Comparison of ENCODE assay signal across 18 cellular contexts in the genomic region with DNA sequence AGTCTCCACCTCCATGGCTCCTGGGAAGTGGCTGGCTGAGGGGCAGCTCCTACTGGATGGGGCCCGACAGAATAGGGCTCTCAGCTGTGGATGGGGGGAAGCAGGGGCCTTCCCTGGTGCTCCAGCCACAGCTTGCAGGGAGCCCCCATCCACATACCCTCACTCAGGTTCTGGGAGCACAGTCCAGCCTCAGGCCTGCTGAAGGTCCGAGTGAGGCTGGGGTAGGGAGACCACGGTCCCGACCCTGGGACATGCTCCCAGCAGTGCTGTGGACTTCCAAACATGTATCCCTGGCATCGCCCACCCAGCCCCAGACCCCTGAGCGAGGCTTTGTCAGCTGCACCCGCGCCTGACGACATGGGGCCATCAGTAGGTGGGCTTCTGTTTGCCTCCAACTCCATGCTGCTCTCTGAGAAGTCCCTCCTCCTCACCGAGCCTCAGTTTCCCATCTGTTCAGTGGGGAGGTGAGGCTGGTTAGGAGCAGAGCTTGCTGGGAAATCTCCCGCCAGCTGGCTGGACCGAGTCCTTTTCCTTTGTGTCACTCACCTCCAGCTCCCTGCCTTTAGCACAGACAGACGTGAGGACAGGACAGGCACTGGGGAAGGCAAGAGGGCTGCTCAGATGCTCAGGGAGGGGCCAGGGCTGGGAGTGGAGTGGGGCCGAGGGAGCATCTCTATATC. TPM values are rescaled to one million over a fixed set of nuclear protein-coding genes. Genes with fewer than 3 reads are reported as not detected.
A peak's percentile ranks its signal among the peaks of the same experiment; 100 is the strongest.
DNase-seq lines count a peak whose midpoint lies in the region; ATAC-seq and TF ChIP-seq lines count a peak whose summit lies in the region.
"Had no signal": no experiment of that assay in that cellular context is flagged by ENCODE, and none has a peak within 500 bp of the region (broad histone marks: within the 10 kb centered on the region; RNA-seq: fewer than 3 reads in every experiment).

No MANE protein-coding gene starts in this region.

- no peak overlapping the region for H2AFZ ChIP-seq in IMR-90 (replicated peaks; ENCODE audit: low read length, poor library complexity)

- no peaks in the 10 kb centered on the region for H3K36me3 Mint-ChIP-seq in activated CD8-positive, alpha-beta T cell treated with anti-CD3 and anti-CD28 coated beads, Interleukin-2, amount 10 ng/mL, durations not matched to agents 7 days and 5 days (ENCODE audit: low read depth)
- H3K36me3 Mint-ChIP-seq in activated CD8-positive, alpha-beta T cell treated with anti-CD3 and anti-CD28 coated beads for 36 hours (ENCODE audit: low read depth): peaks cover 29% of the 10 kb centered on the region

- H2BK20ac ChIP-seq in IMR-90 (ENCODE audit: low read depth, low read length): no peak overlapping the region

- no peak overlapping the region for H3K14ac ChIP-seq in IMR-90 (replicated peaks; ENCODE audit: low read depth, low read length)

- H3K4me3 ChIP-seq in IMR-90 (ENCODE audit: insufficient read depth, low read depth, low read length) (no peak overlapping the region), fibroblast of pulmonary artery (replicated peaks; ENCODE audit: low read depth, low read length) (no peak overlapping the region), psoas muscle (no peak overlapping the region)
- H3K4me3 ChIP-seq: left lung, SK-N-MC had no signal

- peaks cover 9% of the 10 kb centered on the region for H3K9me1 ChIP-seq in IMR-90 (ENCODE audit: insufficient read depth, low read length)

- no peak overlapping the region for H3K4ac ChIP-seq in IMR-90 (ENCODE audit: low read depth, low read length)

- no peak overlapping the region for H4K5ac ChIP-seq in IMR-90 (ENCODE audit: low read depth, low read length)

- intact Hi-C loops in activated CD8-positive, alpha-beta T cell treated with anti-CD3 and anti-CD28 coated beads for 36 hours (cut with micrococcal nuclease): no loop called here
- intact Hi-C loops in IMR-90 (cut with micrococcal nuclease) (no loop called here), psoas muscle (cut with DNase I) (no loop called here)

- H3K4me1 Mint-ChIP-seq in activated CD8-positive, alpha-beta T cell treated with anti-CD3 and anti-CD28 coated beads, Interleukin-2, amount 10 ng/mL, durations not matched to agents 7 days and 5 days (ENCODE audit: low read depth): no peaks in the 10 kb centered on the region
- no peaks in the 10 kb centered on the region for H3K4me1 Mint-ChIP-seq in activated CD8-positive, alpha-beta T cell treated with anti-CD3 and anti-CD28 coated beads for 36 hours (ENCODE audit: low read depth)
- H3K4me1 Mint-ChIP-seq: activated B cell treated with CpG ODN at 0.5 μM for 24 hours had no signal

- DNase-seq in activated CD8-positive, alpha-beta T cell treated with anti-CD3 and anti-CD28 coated beads, Interleukin-2, amount 10 ng/mL, durations not matched to agents 7 days and 5 days: no peak
- no peak for DNase-seq in activated CD8-positive, alpha-beta T cell treated with anti-CD3 and anti-CD28 coated beads for 36 hours
- peak; percentile 71 for DNase-seq in IMR-90
- peak; percentile 62 for DNase-seq in fibroblast of pulmonary artery (ENCODE audit: low read depth)
- DNase-seq in psoas muscle: no peak
- DNase-seq in NK-92 (lab: John Stamatoyannopoulos, UW; ENCODE audit: unreplicated experiment): no peak
- no peak for DNase-seq in activated CD8-positive, alpha-beta memory T cell treated with anti-CD3 and anti-CD28 coated beads, Interleukin-2, amount 50 U/mL, for 4 hours
- DNase-seq: activated B cell treated with CpG ODN at 0.5 μM for 24 hours; activated gamma-delta T cell; effector CD8-positive, alpha-beta T cell; left lung; NCI-H1105 treated with DMSO at 0.1 percent for 48 hours; NCI-H2081 treated with DMSO at 0.1 percent for 48 hours had no signal

- H3K27ac ChIP-seq in IMR-90 (ENCODE audit: insufficient read depth, low read length): no peak overlapping the region
- peak overlapping the region; percentile 75 for H3K27ac ChIP-seq in psoas muscle
- H3K27ac ChIP-seq: C4-2B, left lung, SK-N-MC had no signal

- H3K27me3 ChIP-seq in IMR-90 (ENCODE audit: control insufficient read depth, insufficient read depth, low read length) (no peaks in the 10 kb centered on the region), psoas muscle (ENCODE audit: insufficient read depth in 3 of 3, low read length in 2 of 3) (no peaks in the 10 kb centered on the region)
- H3K27me3 ChIP-seq: left lung had no signal

- no peak overlapping the region for H4K8ac ChIP-seq in IMR-90 (ENCODE audit: low read depth in 2 of 2, low read length in 2 of 2)

- H3K79me1 ChIP-seq in IMR-90 (ENCODE audit: low read depth in 1 of 2, low read length in 2 of 2): peaks cover 0 to 9% of the 10 kb centered on the region in 2 experiments; a peak in 1 of 4 replicates

- dilution Hi-C loops in IMR-90 (cut with HindIII; ENCODE audit: low sequenced_read_pairs, unreplicated experiment): no loop called here

- H3K4me1 ChIP-seq in IMR-90 (ENCODE audit: control insufficient read depth, insufficient read depth, low read length) (peaks cover 24% of the 10 kb centered on the region), psoas muscle (peaks cover 33% of the 10 kb centered on the region)
- H3K4me1 ChIP-seq: left lung had no signal

- no peak for TF ChIP-seq RAD21 in IMR-90 (IDR thresholded peaks at IDR 0.05; ENCODE audit: low read length)

- H4K91ac ChIP-seq in IMR-90 (ENCODE audit: insufficient read depth, low read depth, low read length): no peak overlapping the region

- H3K36me3 ChIP-seq in IMR-90 (ENCODE audit: control insufficient read depth, insufficient read depth, low read length): peaks cover 32% of the 10 kb centered on the region
- H3K36me3 ChIP-seq in psoas muscle (ENCODE audit: insufficient read depth in 1 of 2, low read depth in 1 of 2): peaks cover 0 to 39% of the 10 kb centered on the region in 2 donors

- peaks cover 10% of the 10 kb centered on the region for H4K20me1 ChIP-seq in IMR-90 (ENCODE audit: insufficient read depth, low read length)

- no peak overlapping the region for H3K4me3 Mint-ChIP-seq in activated CD8-positive, alpha-beta T cell treated with anti-CD3 and anti-CD28 coated beads, Interleukin-2, amount 10 ng/mL, durations not matched to agents 7 days and 5 days
- H3K4me3 Mint-ChIP-seq in activated CD8-positive, alpha-beta T cell treated with anti-CD3 and anti-CD28 coated beads for 36 hours: no peak overlapping the region
- H3K4me3 Mint-ChIP-seq: activated B cell treated with CpG ODN at 0.5 μM for 24 hours had no signal

- no peaks in the 10 kb centered on the region for H3K9me3 Mint-ChIP-seq in activated CD8-positive, alpha-beta T cell treated with anti-CD3 and anti-CD28 coated beads, Interleukin-2, amount 10 ng/mL, durations not matched to agents 7 days and 5 days (ENCODE audit: insufficient read depth)
- H3K9me3 Mint-ChIP-seq in activated CD8-positive, alpha-beta T cell treated with anti-CD3 and anti-CD28 coated beads for 36 hours: no peaks in the 10 kb centered on the region
- H3K9me3 Mint-ChIP-seq: activated B cell treated with CpG ODN at 0.5 μM for 24 hours had no signal

- H3K9me3 ChIP-seq in IMR-90 (ENCODE audit: control insufficient read depth, insufficient read depth, low read length): no peaks in the 10 kb centered on the region
- no peaks in the 10 kb centered on the region for H3K9me3 ChIP-seq in psoas muscle
- H3K9me3 ChIP-seq: left lung had no signal

- POLR2A ChIA-PET in activated CD8-positive, alpha-beta T cell treated with anti-CD3 and anti-CD28 coated beads, Interleukin-2, amount 10 ng/mL, durations not matched to agents 7 days and 5 days (lab: Charles Lee): interaction anchor here (1.5 kb wide), 1 partner anchor 10 kb away, joined by 5 read pairs; a partner anchor contains a TSS
- POLR2A ChIA-PET in activated CD8-positive, alpha-beta T cell treated with anti-CD3 and anti-CD28 coated beads for 36 hours (lab: Charles Lee): interaction anchor here (1.6 kb wide), 1 partner anchor 12 kb away, joined by 3 read pairs; no protein-coding TSS in a partner anchor
- POLR2A ChIA-PET in IMR-90 (lab: Charles Lee; ENCODE audit: unreplicated experiment): no interaction called here

- H2BK15ac ChIP-seq in IMR-90 (ENCODE audit: low read depth, low read length): no peak overlapping the region

- H2BK5ac ChIP-seq in IMR-90 (ENCODE audit: low read depth, low read length, poor library complexity, severe bottlenecking): no peak overlapping the region

- peak; percentile 4; the same call in 1 of the 2 replicates for TF ChIP-seq POLR2A in IMR-90 (IDR thresholded peaks at IDR 0.05; ENCODE audit: low read depth, low read length)

- no peak overlapping the region for H3K23ac ChIP-seq in IMR-90 (ENCODE audit: low read depth, low read length)

- in situ Hi-C loops in IMR-90 (cut with MboI; ENCODE audit: low sequenced_read_pairs): no loop called here

- no peak for TF ChIP-seq CTCF in activated CD8-positive, alpha-beta T cell treated with anti-CD3 and anti-CD28 coated beads for 36 hours (IDR thresholded peaks at IDR 0.05)
- no peak for TF ChIP-seq CTCF in IMR-90 (conservative IDR thresholded peaks at IDR 0.05; ENCODE audit: low read depth, low read length)
- no peak for TF ChIP-seq CTCF in fibroblast of pulmonary artery (IDR thresholded peaks at IDR 0.05; ENCODE audit: low read length, missing control alignments)
- no peak for TF ChIP-seq CTCF in psoas muscle (IDR thresholded peaks at IDR 0.05)

- no peak overlapping the region for H3K56ac ChIP-seq in IMR-90 (ENCODE audit: extremely low read depth, insufficient read depth, low read length)

- CTCF ChIA-PET in activated CD8-positive, alpha-beta T cell treated with anti-CD3 and anti-CD28 coated beads, Interleukin-2, amount 10 ng/mL, durations not matched to agents 7 days and 5 days (lab: Charles Lee): interaction anchor here (1.2 to 19.0 kb wide), 3 partner anchors 22 to 34 kb away, joined by 3 to 424 read pairs (median 17); no protein-coding TSS in a partner anchor
- CTCF ChIA-PET in activated CD8-positive, alpha-beta T cell treated with anti-CD3 and anti-CD28 coated beads for 36 hours (lab: Charles Lee): interaction anchor here (0.7 to 27.5 kb wide), 6 partner anchors 9 to 62 kb away, joined by 3 to 602 read pairs (median 3); a partner anchor contains a TSS
- CTCF ChIA-PET in IMR-90 (lab: Yijun Ruan, JAX): interaction anchor here (1.2 to 2.2 kb wide), 2 partner anchors 8 to 35 kb away, joined by 4 to 10 read pairs; no protein-coding TSS in a partner anchor

- no peak overlapping the region for H3K9ac ChIP-seq in IMR-90 (ENCODE audit: low read depth, low read length)

- peaks cover 5% of the 10 kb centered on the region for H3K27me3 Mint-ChIP-seq in activated CD8-positive, alpha-beta T cell treated with anti-CD3 and anti-CD28 coated beads, Interleukin-2, amount 10 ng/mL, durations not matched to agents 7 days and 5 days (ENCODE audit: low read depth)
- peaks cover 1% of the 10 kb centered on the region for H3K27me3 Mint-ChIP-seq in activated CD8-positive, alpha-beta T cell treated with anti-CD3 and anti-CD28 coated beads for 36 hours
- H3K27me3 Mint-ChIP-seq: activated B cell treated with CpG ODN at 0.5 μM for 24 hours had no signal

- H3K18ac ChIP-seq in IMR-90 (ENCODE audit: low read depth, low read length): no peak overlapping the region

- H3K4me2 ChIP-seq in IMR-90 (ENCODE audit: low read depth, low read length): no peak overlapping the region

- H2AK5ac ChIP-seq in IMR-90 (ENCODE audit: low read depth, low read length): peak overlapping the region; percentile 14; the same call in 1 of the 2 replicates

- no TSS peak for BruUV-seq in IMR-90 (replicated peaks; lab: Mats Ljungman, UMichigan)

- no peak overlapping the region for H3K27ac Mint-ChIP-seq in activated CD8-positive, alpha-beta T cell treated with anti-CD3 and anti-CD28 coated beads, Interleukin-2, amount 10 ng/mL, durations not matched to agents 7 days and 5 days
- no peak overlapping the region for H3K27ac Mint-ChIP-seq in activated CD8-positive, alpha-beta T cell treated with anti-CD3 and anti-CD28 coated beads for 36 hours
- H3K27ac Mint-ChIP-seq: activated B cell treated with CpG ODN at 0.5 μM for 24 hours had no signal

- H2BK120ac ChIP-seq in IMR-90 (ENCODE audit: low read depth, low read length): no peak overlapping the region

- 82% methylated on average over 5 of the region's 14 CpGs; no CpG with 5 or more reads in 1 of the 2 experiments for WGBS in IMR-90 (ENCODE audit: extremely low coverage in 2 of 2, insufficient read length in 1 of 2), 2 experiments
- WGBS in psoas muscle, 3 donors: 72 to 81% (median 74%) methylated on average over 14 of the region's 14 CpGs

- H2AK9ac ChIP-seq in IMR-90 (replicated peaks; ENCODE audit: low read depth, low read length, poor library complexity): no peak overlapping the region

- ATAC-seq in activated CD8-positive, alpha-beta T cell treated with anti-CD3 and anti-CD28 coated beads, Interleukin-2, amount 10 ng/mL, durations not matched to agents 7 days and 5 days: peak; percentile 14
- no peak for ATAC-seq in activated CD8-positive, alpha-beta T cell treated with anti-CD3 and anti-CD28 coated beads for 36 hours
- ATAC-seq in IMR-90 (ENCODE audit: low read depth) (no peak), psoas muscle (peak in 1 of 4 donors; percentile 0), GM19324 (IDR thresholded peaks at IDR 0.05; ENCODE audit: low FRiP score, unreplicated experiment) (no peak)

RNA-seq across cellular contexts. Expression of a gene that starts 9.1 kb away (rescaled TPM):
- total RNA-seq in activated CD8-positive, alpha-beta T cell treated with anti-CD3 and anti-CD28 coated beads, Interleukin-2, amount 10 ng/mL, durations not matched to agents 7 days and 5 days: 10 to 100 TPM; 28.8 to 31.1 TPM
- total RNA-seq in activated CD8-positive, alpha-beta T cell treated with anti-CD3 and anti-CD28 coated beads for 36 hours: 10 to 100 TPM; 25.6 to 28.4 TPM
- total RNA-seq in IMR-90 (2012; rRNA removed) (158 and 167 TPM in 2 replicates), psoas muscle (10 to 100 TPM; 25.1 to 35.3 (median 26.5) TPM)
- polyA plus RNA-seq in IMR-90 (2012; rRNA removed) (93.9 and 113 TPM in 2 replicates), psoas muscle (100 to 1,000 TPM in 1 of 3 donors, 10 to 100 TPM in 2; 39.5 to 154 (median 90.0) TPM)
- polyA plus RNA-seq in IMR-90 (2012; cell fraction: cytosol; rRNA removed): 181 and 193 TPM in 2 replicates
- 267 and 321 TPM in 2 replicates for polyA plus RNA-seq in IMR-90 (2012; cell fraction: nucleus; rRNA removed; ENCODE audit: low replicate concordance)

RNA-seq across cellular contexts. Expression of a gene that starts 9.4 kb away (rescaled TPM):
- 1 to 10 TPM; 4.3 to 5.6 TPM for total RNA-seq in activated CD8-positive, alpha-beta T cell treated with anti-CD3 and anti-CD28 coated beads, Interleukin-2, amount 10 ng/mL, durations not matched to agents 7 days and 5 days
- 100 to 1,000 TPM; 120 to 128 TPM for total RNA-seq in activated CD8-positive, alpha-beta T cell treated with anti-CD3 and anti-CD28 coated beads for 36 hours
- total RNA-seq in IMR-90 (2012; rRNA removed): 6.6 and 23.1 TPM in 2 replicates
- polyA plus RNA-seq in IMR-90 (2012; rRNA removed): 34.1 and 120 TPM in 2 replicates
- polyA plus RNA-seq in IMR-90 (2012; cell fraction: cytosol; rRNA removed): 127 and 458 TPM in 2 replicates
- polyA plus RNA-seq in IMR-90 (2012; cell fraction: nucleus; rRNA removed; ENCODE audit: low replicate concordance): 1,801 and 2,637 TPM in 2 replicates
- 10 to 100 TPM; 17.5 to 92.8 (median 56.9) TPM for total RNA-seq in psoas muscle
- polyA plus RNA-seq in psoas muscle: 10 to 100 TPM; 35.5 to 74.0 (median 50.2) TPM

RNA-seq across cellular contexts. Expression of a gene that starts 18.9 kb away (rescaled TPM):
- total RNA-seq in activated CD8-positive, alpha-beta T cell treated with anti-CD3 and anti-CD28 coated beads, Interleukin-2, amount 10 ng/mL, durations not matched to agents 7 days and 5 days: not detected
- not detected for total RNA-seq in activated CD8-positive, alpha-beta T cell treated with anti-CD3 and anti-CD28 coated beads for 36 hours
- total RNA-seq in IMR-90 (2012; rRNA removed) (not detected in 2 replicates), psoas muscle (under 1 TPM in 2 of 4 donors, not detected in 2; 0.16 to 0.32 TPM)
- polyA plus RNA-seq in IMR-90 (2012; rRNA removed) (not detected in 2 replicates), psoas muscle (under 1 TPM in 1 of 3 donors, not detected in 2; 0.20 TPM)
- polyA plus RNA-seq in IMR-90 (2012; cell fraction: cytosol; rRNA removed): 0.04 and 0.17 TPM in 2 replicates
- 0.14 and 0.45 TPM in 2 replicates for polyA plus RNA-seq in IMR-90 (2012; cell fraction: nucleus; rRNA removed; ENCODE audit: low replicate concordance)
- total RNA-seq: activated B cell treated with CpG ODN at 0.5 μM for 24 hours, temporal lobe had no signal

RNA-seq across cellular contexts. Expression of a gene that starts 53.9 kb away (rescaled TPM):
- total RNA-seq in activated CD8-positive, alpha-beta T cell treated with anti-CD3 and anti-CD28 coated beads, Interleukin-2, amount 10 ng/mL, durations not matched to agents 7 days and 5 days: 10 to 100 TPM; 11.0 to 12.5 TPM
- total RNA-seq in activated CD8-positive, alpha-beta T cell treated with anti-CD3 and anti-CD28 coated beads for 36 hours: 10 to 100 TPM; 26.0 to 26.4 TPM
- total RNA-seq in IMR-90 (2012; rRNA removed) (2.5 and 2.7 TPM in 2 replicates), psoas muscle (10 to 100 TPM in 3 of 4 donors, 1 to 10 TPM in 1; 8.0 to 12.8 (median 11.5) TPM)
- polyA plus RNA-seq in IMR-90 (2012; rRNA removed) (5.3 and 5.9 TPM in 2 replicates), psoas muscle (1 to 10 TPM; 5.5 to 9.6 (median 6.8) TPM)
- polyA plus RNA-seq in IMR-90 (2012; cell fraction: cytosol; rRNA removed): 6.4 and 9.7 TPM in 2 replicates
- 20.2 and 22.8 TPM in 2 replicates for polyA plus RNA-seq in IMR-90 (2012; cell fraction: nucleus; rRNA removed; ENCODE audit: low replicate concordance)
- total RNA-seq: NCI-H460 had no signal

Comparison
In these comparisons a context has a peak if more than half of its experiments do, and no peak if none do; other contexts are left out.
1. DNase-seq: peak in IMR-90 (single experiment) and fibroblast of pulmonary artery (single experiment); none in activated CD8-positive, alpha-beta T cell treated with anti-CD3 and anti-CD28 coated beads, Interleukin-2, amount 10 ng/mL, durations not matched to agents 7 days and 5 days (single experiment), activated CD8-positive, alpha-beta T cell treated with anti-CD3 and anti-CD28 coated beads for 36 hours (single experiment), psoas muscle (0 of 2), NK-92 (single experiment) and activated CD8-positive, alpha-beta memory T cell treated with anti-CD3 and anti-CD28 coated beads, Interleukin-2, amount 50 U/mL, for 4 hours (single experiment).